Comparison of ENCODE assay signal across 23 cellular contexts in genomic region chr1:96834986-96835385, GRCh38.
"Had no signal": no experiment of that assay in that cellular context is flagged by ENCODE, and none has a peak within 500 bp of the region (broad histone marks: within the 10 kb centered on the region; RNA-seq: fewer than 3 reads in every experiment).

No MANE protein-coding gene starts in this region.

- H3K9ac ChIP-seq: neural progenitor cell had no signal

- ATAC-seq: natural killer cell; pancreas; right cardiac atrium; right lobe of liver; stimulated activated effector memory CD8-positive, alpha-beta T cell treated with anti-CD3 and anti-CD28 coated beads, Interleukin-12 subunit alpha, Interleukin-12 subunit beta, amount 100 ng/mL, for 72 hours; stimulated activated naive B cell treated with anti-CD40 and anti-IgM and Interleukin-4, amounts not matched to agents 10 μg/mL and 1 μg/mL and 100 μg/mL, for 72 hours had no signal

- H3K4me2 ChIP-seq: neural progenitor cell had no signal

- H3K9me3 ChIP-seq: pancreas, prostate gland, right lobe of liver, sigmoid colon, stomach, thoracic aorta, thyroid gland, tibial nerve, upper lobe of left lung, vagina had no signal

- H3K27me3 ChIP-seq: neural progenitor cell, pancreas, right lobe of liver, sigmoid colon, stomach, thyroid gland, tibial nerve, upper lobe of left lung, vagina had no signal

- DNase-seq: natural killer cell; pancreas; right cardiac atrium; right lobe of liver; sigmoid colon; small intestine; stimulated activated CD4-positive, alpha-beta T cell treated with anti-CD3 and anti-CD28 coated beads, Interleukin-15, amount 100 ng/mL, for 24 hours; stimulated activated CD4-positive, alpha-beta T cell treated with anti-CD3 and anti-CD28 coated beads, Interleukin-2, amount 100 ng/mL, for 24 hours; stimulated activated CD4-positive, alpha-beta T cell treated with anti-CD3 and anti-CD28 coated beads, Interleukin-2, amount 100 ng/mL, for 48 hours; stimulated activated CD4-positive, alpha-beta T cell treated with anti-CD3 and anti-CD28 coated beads, Interleukin-4, amount 100 ng/mL, for 24 hours; stimulated activated naive B cell treated with anti-CD40 and anti-IgM and Interleukin-4, amounts not matched to agents 10 μg/mL and 1 μg/mL and 100 μg/mL, for 72 hours; stimulated activated naive CD4-positive, alpha-beta T cell treated with Interleukin-2 at 50 U/mL for 16 hours; stomach; thyroid gland; trophoblast cell; upper lobe of left lung had no signal

- H2AFZ ChIP-seq: neural progenitor cell had no signal

- FAIRE-seq: pancreas, small intestine, urothelium cell line had no signal

- H3K4me1 ChIP-seq: neural progenitor cell, pancreas, prostate gland, right lobe of liver, thyroid gland, tibial nerve, upper lobe of left lung had no signal

- H3K27ac ChIP-seq: neural progenitor cell, pancreas, prostate gland, right lobe of liver, sigmoid colon, stomach, thoracic aorta, thyroid gland, tibial nerve, upper lobe of left lung, vagina had no signal

- H3K36me3 ChIP-seq: neural progenitor cell, pancreas, prostate gland, right lobe of liver, sigmoid colon, stomach, thoracic aorta, thyroid gland, tibial nerve, upper lobe of left lung, vagina had no signal

- H3K4me3 ChIP-seq: neural progenitor cell, pancreas, prostate gland, right lobe of liver, sigmoid colon, stomach, thoracic aorta, thyroid gland, tibial nerve, upper lobe of left lung, vagina had no signal
